ENCODE assay signal across 8 cellular contexts in genomic region chr6:13487122-13488014, GRCh38. TPM values are rescaled to one million over a fixed set of nuclear protein-coding genes. Genes with fewer than 3 reads are reported as not detected.
DNase-seq lines count a peak whose midpoint lies in the region; ATAC-seq and TF ChIP-seq lines count a peak whose summit lies in the region.

Gene GFOD1 (minus strand): TSS chr6:13487600. CDS start chr6:13486890, 710 bp downstream.

- H3K36me3 ChIP-seq in GM23338 (ENCODE audit: insufficient read depth) (no peaks in the 10 kb centered on the region), neural progenitor cell (no peaks in the 10 kb centered on the region), subcutaneous abdominal adipose tissue (ENCODE audit: control insufficient read depth in 5 of 5, insufficient read depth in 5 of 5, low read length in 5 of 5) (no peaks in the 10 kb centered on the region)

- H3K36me3 Mint-ChIP-seq in GM23338 (ENCODE audit: low read depth) (no peaks in the 10 kb centered on the region; the same call in 2 of the 3 replicates), neural progenitor cell (no peaks in the 10 kb centered on the region)

- peak within 1 kb of the TSS; percentile 76 for H2AFZ ChIP-seq in GM23338
- H2AFZ ChIP-seq in neural progenitor cell (replicated peaks), result peak within 1 kb of the TSS; percentile 87

- DNase-seq in EL (peak; percentile 89), GM23338 (ENCODE audit: low spot score) (peak; percentile 86), LHCN-M2 (ENCODE audit: low read depth) (peak; percentile 78), SHP77 (lab: John Stamatoyannopoulos, UW) (peak; percentile 77 to 89), foreskin keratinocyte (peak; percentile 66 to 83), neural progenitor cell (ENCODE audit: low spot score) (peak; percentile 94)
- DNase-seq in activated gamma-delta T cell treated with anti-CD3 and anti-CD28 coated beads, Interleukin-2, amount 50 U/mL, for 16 hours (ENCODE audit: low read depth), result peak; percentile 53

- H3F3A ChIP-seq in GM23338 (replicated peaks; ENCODE audit: low read depth) (peaks cover 11% of the 10 kb centered on the region; the same call in 1 of the 2 replicates), neural progenitor cell (ENCODE audit: low read depth) (peaks cover 32% of the 10 kb centered on the region)

- H3K4me2 ChIP-seq in GM23338, result peak within 1 kb of the TSS; percentile 93
- H3K4me2 ChIP-seq in neural progenitor cell, result peak within 1 kb of the TSS; percentile 88

- no peaks in the 10 kb centered on the region for H3K9me2 ChIP-seq in GM23338 (ENCODE audit: insufficient read depth)

- H3K27me3 Mint-ChIP-seq in GM23338 (ENCODE audit: insufficient read depth, low read depth, poor library complexity) (peaks cover 47% of the 10 kb centered on the region), neural progenitor cell (ENCODE audit: insufficient read depth, low read depth) (peaks cover 28% of the 10 kb centered on the region)

- TF ChIP-seq CTCF in GM23338 (conservative IDR thresholded peaks at IDR 0.05; ENCODE audit: low read depth in 2 of 2), result no peak
- peak; percentile 51 for TF ChIP-seq CTCF in foreskin keratinocyte (conservative IDR thresholded peaks at IDR 0.05)
- TF ChIP-seq CTCF in neural progenitor cell (IDR thresholded peaks at IDR 0.05), result peak; percentile 37

- H3K4me1 ChIP-seq in GM23338 (ENCODE audit: insufficient read depth), result peaks cover 10% of the 10 kb centered on the region
- peaks cover 9% of the 10 kb centered on the region for H3K4me1 ChIP-seq in foreskin keratinocyte
- H3K4me1 ChIP-seq in neural progenitor cell, result peaks cover 9% of the 10 kb centered on the region
- peaks cover 9 to 58% (median 44%) of the 10 kb centered on the region in 5 donors for H3K4me1 ChIP-seq in subcutaneous abdominal adipose tissue (ENCODE audit: control insufficient read depth in 5 of 5, insufficient read depth in 5 of 5, low read length in 5 of 5)

- H4K20me1 ChIP-seq in GM23338 (replicated peaks; ENCODE audit: insufficient read depth), result no peaks in the 10 kb centered on the region; the same call in 1 of the 2 replicates
- no peaks in the 10 kb centered on the region for H4K20me1 ChIP-seq in neural progenitor cell (ENCODE audit: low read depth)

- H3K4me3 Mint-ChIP-seq in GM23338 (peak within 1 kb of the TSS; percentile 93), neural progenitor cell (peak within 1 kb of the TSS; percentile 97)

- H3K9ac ChIP-seq in neural progenitor cell (no peak within 1 kb of the TSS), subcutaneous abdominal adipose tissue (ENCODE audit: low read length in 5 of 5) (peak within 1 kb of the TSS; percentile 26 to 79 (median 75))

- H3K27me3 ChIP-seq in GM23338 (ENCODE audit: insufficient read depth) (peaks cover 75% of the 10 kb centered on the region), foreskin keratinocyte (no peaks in the 10 kb centered on the region), neural progenitor cell (peaks cover 67% of the 10 kb centered on the region), subcutaneous abdominal adipose tissue (ENCODE audit: control insufficient read depth in 5 of 5, insufficient read depth in 4 of 5, low read length in 5 of 5) (no peaks in the 10 kb centered on the region)

- H3K4me3 ChIP-seq in GM23338 (peak within 1 kb of the TSS; percentile 83), neural progenitor cell (peak within 1 kb of the TSS; percentile 66), subcutaneous abdominal adipose tissue (ENCODE audit: low read depth in 1 of 5, low read length in 5 of 5) (peak within 1 kb of the TSS; percentile 86 to 99 (median 96))

- H3K27ac ChIP-seq in GM23338 (ENCODE audit: low read depth) (no peak within 1 kb of the TSS), foreskin keratinocyte (peak within 1 kb of the TSS; percentile 67), neural progenitor cell (no peak within 1 kb of the TSS), subcutaneous abdominal adipose tissue (ENCODE audit: low read depth, low read length) (peak within 1 kb of the TSS; percentile 85)

- H3K27ac Mint-ChIP-seq in GM23338, result no peak within 1 kb of the TSS
- no peak within 1 kb of the TSS for H3K27ac Mint-ChIP-seq in neural progenitor cell

- H3K9me3 Mint-ChIP-seq in GM23338 (peaks cover 3% of the 10 kb centered on the region; the same call in 1 of the 3 replicates), neural progenitor cell (no peaks in the 10 kb centered on the region)

- H3K4me1 Mint-ChIP-seq in GM23338 (peaks cover 24% of the 10 kb centered on the region), neural progenitor cell (peaks cover 20% of the 10 kb centered on the region)

- peak; percentile 65 for ATAC-seq in GM23338
- ATAC-seq in foreskin keratinocyte, result peak; percentile 86

- peaks cover 25% of the 10 kb centered on the region for H3K79me2 ChIP-seq in GM23338 (replicated peaks; ENCODE audit: insufficient read depth)
- H3K79me2 ChIP-seq in neural progenitor cell (ENCODE audit: low read depth), result peaks cover 2% of the 10 kb centered on the region

- H3K9me3 ChIP-seq in neural progenitor cell (ENCODE audit: low read depth) (no peaks in the 10 kb centered on the region), subcutaneous abdominal adipose tissue (ENCODE audit: control insufficient read depth in 5 of 5, low read length in 5 of 5) (no peaks in the 10 kb centered on the region)

TF ChIP-seq in GM23338, 12 proteins besides CTCF, POLR2A, EP300 and RAD21:
- no peak for TF ChIP-seq ZNF462 (CRISPR knock-in tag; IDR thresholded peaks at IDR 0.05)
- TF ChIP-seq JUNB (IDR thresholded peaks at IDR 0.05; ENCODE audit: unreplicated experiment), result no peak
- TF ChIP-seq POLR2AphosphoS5 (IDR thresholded peaks at IDR 0.05; ENCODE audit: low read depth), result peak; percentile 74
- peak; percentile 24; the same call in 1 of the 2 replicates for TF ChIP-seq CREB1 (CRISPR knock-in tag; IDR thresholded peaks at IDR 0.05; ENCODE audit: low read depth)

RNA-seq across cellular contexts. Expression of gene GFOD1, which starts in this region (rescaled TPM):
- 12.8 and 13.1 TPM in 2 replicates for total RNA-seq in GM23338 (2014; rRNA removed; shearing (Covaris generic))
- polyA plus RNA-seq in GM23338 (2016; fragmentation: Nextera tagmentation; extraction: Ambion mirVana), result 4.1 and 4.9 TPM in 2 replicates
- 2.7 and 3.1 TPM in 2 replicates for total RNA-seq in LHCN-M2 (2014; rRNA removed)
- 1.1 TPM for polyA plus RNA-seq in LHCN-M2 (2012)
- total RNA-seq in foreskin keratinocyte, result 10.3 and 11.1 TPM in 2 replicates
- polyA plus RNA-seq in foreskin keratinocyte, result 3.3 and 3.7 TPM in 2 replicates
- total RNA-seq in neural progenitor cell (ENCODE audit: low replicate concordance), result 1.8 and 2.1 TPM in 2 replicates

Comparison
In these comparisons a context has a peak if more than half of its experiments do, and no peak if none do; other contexts are left out.
1. H3K27ac ChIP-seq: peak in foreskin keratinocyte (single experiment) and subcutaneous abdominal adipose tissue (single experiment); none in GM23338 (single experiment) and neural progenitor cell (single experiment).
2. CTCF ChIP-seq: peak in foreskin keratinocyte (single experiment) and neural progenitor cell (single experiment); none in GM23338 (0 of 2).
3. Peak in every context shown above with its lines, with median percentiles within 50 percentile points of each other: DNase-seq and H3K4me3 ChIP-seq.